Comparison of ENCODE assay signal across 10 cellular contexts in the genomic region with DNA sequence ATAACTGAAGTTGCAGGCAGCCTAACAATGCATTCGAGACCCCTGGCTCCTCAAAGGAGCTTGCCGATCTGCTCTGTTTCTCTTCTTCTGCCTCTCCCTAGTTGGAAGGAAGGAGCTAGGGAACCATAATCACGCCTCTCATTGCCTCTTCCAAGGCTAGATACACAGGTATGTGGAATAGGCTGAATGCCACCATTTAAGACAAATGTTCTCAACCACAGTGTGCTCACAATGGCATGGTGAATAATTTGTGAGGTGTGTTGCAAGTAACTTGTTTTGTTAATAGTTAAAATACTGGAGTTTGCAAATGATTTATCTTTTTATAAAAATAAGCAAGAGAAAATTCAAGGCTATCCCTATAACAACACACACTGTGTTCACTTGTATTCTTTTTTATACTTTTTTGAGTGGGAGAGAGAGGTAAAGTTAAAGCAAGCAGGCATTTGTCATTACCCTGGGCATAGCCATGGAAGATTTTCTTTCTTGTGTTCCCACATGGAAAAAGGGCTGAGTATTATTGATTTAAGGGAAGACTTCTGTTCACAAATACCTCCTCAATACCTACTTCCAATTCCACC. TPM values are rescaled to one million over a fixed set of nuclear protein-coding genes. Genes with fewer than 3 reads are reported as not detected.
"Had no signal": no experiment of that assay in that cellular context is flagged by ENCODE, and none has a peak within 500 bp of the region (broad histone marks: within the 10 kb centered on the region; RNA-seq: fewer than 3 reads in every experiment).

No MANE protein-coding gene starts in this region.

- ATAC-seq: HCT116, HepG2 had no signal

- H3K27ac ChIP-seq: GM23248, HL-60 had no signal

- H3K9me3 ChIP-seq: HAP-1 had no signal

- H3K36me3 ChIP-seq: HAP-1 had no signal

- H3K4me1 ChIP-seq: HAP-1 had no signal

- DNase-seq: GM23248, GOT3, H7, HFFc6 had no signal

- H3K4me3 ChIP-seq: GM23248, HAP-1 had no signal

RNA-seq across cellular contexts. Expression of gene SYT6, which starts 45.4 kb away (rescaled TPM):
- total RNA-seq: GM23248, H4, HepG2, HFFc6, HT1080 had no signal
